8 cellular contexts compared by ENCODE assay signal in the genomic region with DNA sequence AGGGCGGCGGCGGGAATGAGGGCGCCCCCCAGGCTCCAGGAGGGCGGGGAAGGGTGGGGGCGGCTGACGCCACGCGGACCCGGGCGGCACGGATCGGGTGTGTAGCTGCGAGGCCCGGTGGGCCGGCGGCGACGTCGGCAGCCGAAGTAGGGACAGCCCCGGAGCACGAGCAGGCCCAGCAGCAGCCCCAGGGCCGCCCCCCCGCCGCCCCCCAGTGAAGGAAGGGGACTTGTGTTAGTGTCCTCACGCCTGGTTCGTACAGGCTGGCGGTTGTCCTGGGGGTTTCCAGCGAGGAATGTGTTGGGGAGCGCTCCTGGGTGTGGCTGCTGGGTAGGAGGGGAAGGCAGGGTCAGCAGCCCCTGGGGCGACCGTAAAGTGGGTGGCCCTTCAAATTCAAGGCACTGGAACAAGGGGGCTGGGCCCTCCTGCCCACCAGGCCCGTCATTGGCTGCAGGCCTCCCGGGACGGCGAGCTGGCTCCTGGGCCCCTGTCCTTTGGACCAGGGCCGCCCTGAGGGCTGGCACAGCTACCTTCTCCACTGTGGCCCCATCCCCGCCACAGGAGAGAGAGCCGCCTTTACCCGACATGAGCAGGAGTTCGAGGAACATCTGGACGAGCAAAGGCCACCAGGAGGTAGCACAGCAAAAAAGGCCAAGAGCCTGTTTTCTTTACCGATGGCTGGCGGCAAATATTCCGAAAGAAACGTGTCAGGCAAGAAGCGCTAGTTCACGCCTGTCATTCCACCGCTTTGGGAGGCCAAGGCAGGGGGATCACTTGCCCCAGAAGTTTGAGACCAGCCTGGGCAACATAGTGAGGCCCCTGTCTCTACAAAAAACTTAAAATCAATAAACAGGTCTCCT. TPM values are rescaled to one million over a fixed set of nuclear protein-coding genes. Genes with fewer than 3 reads are reported as not detected.
DNase-seq lines count a peak whose midpoint lies in the region; ATAC-seq and TF ChIP-seq lines count a peak whose summit lies in the region.

No MANE protein-coding gene starts in this region.

- TF ChIP-seq EP300 in neural cell (conservative IDR thresholded peaks at IDR 0.05; ENCODE audit: poor library complexity, severe bottlenecking), result no peak

- peak overlapping the region; percentile 21 for H2AFZ ChIP-seq in neural cell (ENCODE audit: low read depth, low read length)

- DNase-seq in GM03348 (ENCODE audit: low spot score) (peak; percentile 76), T-helper 9 cell (peak; percentile 30), esophagus squamous epithelium (lab: John Stamatoyannopoulos, UW) (no peak), posterior cingulate gyrus (no peak), NCI-H2081 (lab: John Stamatoyannopoulos, UW) (no peak), SIG-M5 treated with dmso at 0.1 percent for 504 hours (lab: John Stamatoyannopoulos, UW; ENCODE audit: unreplicated experiment) (no peak)

- H3K9ac ChIP-seq in neural cell (ENCODE audit: low read length), result peak overlapping the region; percentile 90

- H3K4me2 ChIP-seq in neural cell (ENCODE audit: low read length), result peak overlapping the region; percentile 42

- H3K79me2 ChIP-seq in neural cell (replicated peaks; ENCODE audit: insufficient read depth, low read length), result no peaks in the 10 kb centered on the region

- H3K4me3 ChIP-seq in esophagus squamous epithelium, result peak overlapping the region; percentile 71 to 95 (median 88)
- H3K4me3 ChIP-seq in neural cell (ENCODE audit: low read length), result peak overlapping the region; percentile 90

- H3K9me3 ChIP-seq in esophagus squamous epithelium (no peaks in the 10 kb centered on the region), neural cell (ENCODE audit: low read length) (no peaks in the 10 kb centered on the region)

- peak; percentile 7 for ATAC-seq in HG03064 (IDR thresholded peaks at IDR 0.05; ENCODE audit: low read depth, unreplicated experiment)

- H3K27ac ChIP-seq in esophagus squamous epithelium (peak overlapping the region; percentile 90 to 98 (median 94)), neural cell (ENCODE audit: low read length) (peak overlapping the region; percentile 80)

- H3K27me3 ChIP-seq in esophagus squamous epithelium (peaks cover 0 to 15% (median 0%) of the 10 kb centered on the region in 4 donors), neural cell (ENCODE audit: insufficient read depth, low read depth, low read length) (no peaks in the 10 kb centered on the region)

- intact Hi-C loops in esophagus squamous epithelium (cut with DNase I) (loop anchor here (10.0 kb wide), 1 partner anchor 325 kb away; no protein-coding TSS in a partner anchor), posterior cingulate gyrus (cut with DNase I) (loop anchor here (5.0 to 10.0 kb wide), 4 partner anchors 257 to 515 kb away; partner anchors contain the start of gene KCNT1)

- TF ChIP-seq RAD21 in neural cell (conservative IDR thresholded peaks at IDR 0.05), result no peak

- no peaks in the 10 kb centered on the region for H3K9me2 ChIP-seq in neural cell (ENCODE audit: insufficient read depth, low read length)

- H3F3A ChIP-seq in neural cell (ENCODE audit: insufficient read depth, low read length, poor library complexity, severe bottlenecking), result no peaks in the 10 kb centered on the region

- 24 to 26% methylated on average over 12 to 16 of the region's 50 CpGs for WGBS in esophagus squamous epithelium, 2 donors

- H3K4me1 ChIP-seq in esophagus squamous epithelium, result peaks cover 30 to 52% (median 32%) of the 10 kb centered on the region in 3 donors

- TF ChIP-seq POLR2A in esophagus squamous epithelium (IDR thresholded peaks at IDR 0.05), result no peak

- TF ChIP-seq CTCF in esophagus squamous epithelium (IDR thresholded peaks at IDR 0.05), result no peak
- TF ChIP-seq CTCF in neural cell (IDR thresholded peaks at IDR 0.05; ENCODE audit: poor library complexity, severe bottlenecking), result no peak

- no peaks in the 10 kb centered on the region for H4K20me1 ChIP-seq in neural cell (ENCODE audit: insufficient read depth)

- H3K36me3 ChIP-seq in esophagus squamous epithelium, result peaks cover 12 to 23% (median 15%) of the 10 kb centered on the region in 3 donors
- H3K36me3 ChIP-seq in neural cell (ENCODE audit: insufficient read depth, low read length), result no peaks in the 10 kb centered on the region

TF ChIP-seq in neural cell, 6 proteins besides CTCF, POLR2A, EP300 and RAD21:
- TF ChIP-seq SMC3 (conservative IDR thresholded peaks at IDR 0.05; ENCODE audit: poor library complexity) (no peak), MXI1 (conservative IDR thresholded peaks at IDR 0.05; ENCODE audit: poor library complexity, severe bottlenecking) (no peak), EZH2 (IDR thresholded peaks at IDR 0.05; ENCODE audit: borderline replicate concordance, insufficient read depth, low read length, poor library complexity, severe bottlenecking) (no peak), TAF1 (IDR thresholded peaks at IDR 0.05; ENCODE audit: low read depth) (no peak), REST (IDR thresholded peaks at IDR 0.05; ENCODE audit: borderline replicate concordance) (no peak), POLR2AphosphoS5 (IDR thresholded peaks at IDR 0.05) (no peak)
TF ChIP-seq in neural cell: peak in this region for 0.

RNA-seq across cellular contexts. Expression of gene TMEM250, which starts 0.8 kb away (rescaled TPM):
- 10 to 100 TPM; 34.3 to 59.4 (median 43.4) TPM for total RNA-seq in esophagus squamous epithelium
- 15.0 and 20.6 TPM in 2 replicates for polyA plus RNA-seq in neural cell
- 27.9 and 38.5 TPM in 2 replicates for polyA minus RNA-seq in neural cell

RNA-seq across cellular contexts. Expression of gene NACC2, which starts 24.4 kb away (rescaled TPM):
- 10 to 100 TPM; 10.4 to 21.6 (median 12.8) TPM for total RNA-seq in esophagus squamous epithelium
- 1.7 and 1.8 TPM in 2 replicates for polyA plus RNA-seq in neural cell
- polyA minus RNA-seq in neural cell, result 4.3 and 4.6 TPM in 2 replicates

Comparison
In these comparisons a context has a peak if more than half of its experiments do, and no peak if none do; other contexts are left out.
1. DNase-seq: peak in GM03348 (single experiment) and T-helper 9 cell (single experiment); none in esophagus squamous epithelium (single experiment), posterior cingulate gyrus (0 of 10), NCI-H2081 (0 of 2) and SIG-M5 treated with dmso at 0.1 percent for 504 hours (single experiment).